ENCODE assay signal across 1 cellular context in the genomic region with DNA sequence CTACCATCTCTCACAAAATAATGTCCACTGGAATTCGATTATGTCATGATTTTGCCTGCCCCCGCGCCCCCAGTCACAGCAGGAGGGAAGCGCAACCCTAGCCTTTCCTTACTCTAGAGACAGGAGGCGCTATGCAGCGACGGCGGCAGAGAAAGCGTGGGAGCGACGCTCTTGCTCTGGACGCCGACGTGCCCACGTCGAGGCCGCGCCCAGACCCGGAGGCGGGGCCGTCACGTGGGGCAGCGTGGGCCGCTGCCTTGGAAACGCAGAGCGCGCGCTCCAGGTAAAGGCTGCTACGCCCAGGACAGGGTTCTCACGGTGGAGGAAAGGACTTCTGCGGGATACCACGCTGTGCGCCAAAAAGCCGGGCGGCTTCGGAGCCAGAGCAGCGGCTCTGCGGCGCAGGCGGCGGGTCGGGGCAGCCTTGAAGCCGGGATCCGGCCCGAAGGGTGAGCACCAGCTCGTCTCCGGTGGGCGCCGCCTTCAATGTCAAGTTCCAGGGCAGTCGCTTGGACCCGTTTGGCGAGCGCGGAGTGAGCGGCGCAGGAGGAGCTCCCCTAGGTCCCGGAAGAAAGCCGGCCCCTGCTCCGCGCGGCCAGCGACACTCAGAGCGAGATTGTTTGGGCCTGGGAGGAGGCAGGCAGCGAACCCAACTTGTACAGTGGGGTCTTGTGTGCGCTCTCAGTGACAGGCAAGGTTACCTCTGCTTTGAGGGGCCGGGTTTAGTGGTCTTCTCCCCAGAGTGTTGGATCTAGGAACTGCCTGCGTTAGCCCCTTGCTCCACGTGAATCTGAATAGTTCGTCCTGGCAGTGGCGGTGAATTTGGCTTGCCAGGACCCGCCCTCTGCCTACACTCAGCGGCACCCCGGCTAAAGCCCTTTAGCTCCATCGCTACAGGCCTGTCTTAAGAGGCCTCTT.
TF ChIP-seq lines count a peak whose summit lies in the region.

No MANE protein-coding gene starts in this region.

TF ChIP-seq in IMR-90, 13 proteins besides CTCF, POLR2A, EP300 and RAD21 (continued from another document):
- TF ChIP-seq SMC3 (IDR thresholded peaks at IDR 0.05; ENCODE audit: low read depth, low read length) (peak; percentile 43), MAZ (IDR thresholded peaks at IDR 0.05; ENCODE audit: borderline replicate concordance, low read depth, low read length) (peak; percentile 87; the same call in 1 of the 2 replicates)
